8 cellular contexts compared by ENCODE assay signal in genomic region chr6:43059168-43060033, GRCh38. TPM values are rescaled to one million over a fixed set of nuclear protein-coding genes. Genes with fewer than 3 reads are reported as not detected.
DNase-seq lines count a peak whose midpoint lies in the region; ATAC-seq and TF ChIP-seq lines count a peak whose summit lies in the region.

Gene KLC4, plus strand, starts transcription at chr6:43059631. Its CDS starts 1,705 bp downstream, at chr6:43061336.
Gene MRPL2, minus strand, starts transcription at chr6:43059434. Its CDS starts 53 bp downstream, at chr6:43059381.

- no peaks in the 10 kb centered on the region for H3K9me3 ChIP-seq in IMR-90 (ENCODE audit: control insufficient read depth, insufficient read depth, low read length)
- no peaks in the 10 kb centered on the region for H3K9me3 ChIP-seq in mucosa of descending colon

- H3K14ac ChIP-seq in IMR-90 (replicated peaks; ENCODE audit: low read depth, low read length), result peak within 1 kb of the TSS; percentile 100

- H2BK20ac ChIP-seq in IMR-90 (ENCODE audit: low read depth, low read length), result peak within 1 kb of the TSS; percentile 90

- H3K9me1 ChIP-seq in IMR-90 (ENCODE audit: insufficient read depth, low read length), result peaks cover 4% of the 10 kb centered on the region; the same call in 1 of the 2 replicates

- peak within 1 kb of the TSS; percentile 97; the same call in 2 of the 3 replicates for H2BK15ac ChIP-seq in IMR-90 (ENCODE audit: low read depth, low read length)

- in situ Hi-C loops in IMR-90 (cut with MboI; ENCODE audit: low sequenced_read_pairs), result no loop called here

- H3K4me2 ChIP-seq in IMR-90 (ENCODE audit: low read depth, low read length), result peak within 1 kb of the TSS; percentile 93

- ATAC-seq in GM21528 (IDR thresholded peaks at IDR 0.05; ENCODE audit: low FRiP score, unreplicated experiment) (peak; percentile 73), IMR-90 (ENCODE audit: low read depth) (peak; percentile 99), mucosa of descending colon (peak; percentile 90)

- peak; percentile 66 for TF ChIP-seq POLR2A in IMR-90 (IDR thresholded peaks at IDR 0.05; ENCODE audit: low read depth, low read length)

- H3K4ac ChIP-seq in IMR-90 (ENCODE audit: low read depth, low read length), result peak within 1 kb of the TSS; percentile 96

- H2BK5ac ChIP-seq in IMR-90 (ENCODE audit: low read depth, low read length, poor library complexity, severe bottlenecking), result peak within 1 kb of the TSS; percentile 95

- no peaks in the 10 kb centered on the region for H3K27me3 ChIP-seq in IMR-90 (ENCODE audit: control insufficient read depth, insufficient read depth, low read length)

- H3K27ac ChIP-seq in IMR-90 (ENCODE audit: insufficient read depth, low read length), result peak within 1 kb of the TSS; percentile 93
- peak within 1 kb of the TSS; percentile 75 for H3K27ac ChIP-seq in epithelial cell of prostate

- H3K36me3 ChIP-seq in IMR-90 (ENCODE audit: control insufficient read depth, insufficient read depth, low read length) (peaks cover 16% of the 10 kb centered on the region), mucosa of descending colon (ENCODE audit: low read depth) (no peaks in the 10 kb centered on the region)

- intact Hi-C loops in IMR-90 (cut with micrococcal nuclease) (loop anchor here (2.0 kb wide), 1 partner anchor 15 kb away; no protein-coding TSS in a partner anchor), mucosa of descending colon (cut with DNase I, micrococcal nuclease) (no loop called here)

- WGBS in IMR-90 (ENCODE audit: extremely low coverage in 2 of 2, insufficient read length in 1 of 2), 2 experiments, result 0% methylated on average over 41 of the region's 64 CpGs; no CpG with 5 or more reads in 1 of the 2 experiments

- H2AK5ac ChIP-seq in IMR-90 (ENCODE audit: low read depth, low read length), result peak within 1 kb of the TSS; percentile 92

- DNase-seq in DMS 273 (lab: John Stamatoyannopoulos, UW; ENCODE audit: unreplicated experiment), result peak; percentile 99
- peak; percentile 98 for DNase-seq in IMR-90
- peak; percentile 100 for DNase-seq in OCI-M1 (lab: John Stamatoyannopoulos, UW)
- peak; percentile 94 for DNase-seq in activated T-cell treated with anti-CD3 and anti-CD28 coated beads for 48 hours (ENCODE audit: low read depth)
- DNase-seq in epithelial cell of prostate (ENCODE audit: low read depth, low spot score), result peak; percentile 92
- peak; percentile 98 to 99 (median 98) for DNase-seq in mucosa of descending colon
- peak; percentile 94 for DNase-seq in stimulated activated CD8-positive, alpha-beta memory T cell treated with anti-CD3 and anti-CD28 coated beads, Interleukin-4, amount 100 ng/mL, for 24 hours (ENCODE audit: low read depth)

- CTCF ChIA-PET in IMR-90 (lab: Yijun Ruan, JAX), result interaction anchor here (1.4 kb wide), 1 partner anchor 85 kb away, joined by 6 read pairs; no protein-coding TSS in a partner anchor

- H3K18ac ChIP-seq in IMR-90 (ENCODE audit: low read depth, low read length), result peak within 1 kb of the TSS; percentile 78

- no peak for TF ChIP-seq RAD21 in IMR-90 (IDR thresholded peaks at IDR 0.05; ENCODE audit: low read length)

- POLR2A ChIA-PET in IMR-90 (lab: Charles Lee; ENCODE audit: unreplicated experiment), result interaction anchor here (0.6 to 0.9 kb wide), 4 partner anchors 11 to 111 kb away, joined by 3 to 5 read pairs (median 3); partner anchors contain the start of gene RRP36

- H3K4me3 ChIP-seq in IMR-90 (ENCODE audit: insufficient read depth, low read depth, low read length), result peak within 1 kb of the TSS; percentile 76
- peak within 1 kb of the TSS; percentile 66 for H3K4me3 ChIP-seq in mucosa of descending colon

- peak within 1 kb of the TSS; percentile 92 for H2AFZ ChIP-seq in IMR-90 (replicated peaks; ENCODE audit: low read length, poor library complexity)

- peak within 1 kb of the TSS; percentile 98 for H3K23ac ChIP-seq in IMR-90 (ENCODE audit: low read depth, low read length)

- H3K56ac ChIP-seq in IMR-90 (ENCODE audit: extremely low read depth, insufficient read depth, low read length), result peak within 1 kb of the TSS; percentile 93

- peak within 1 kb of the TSS; percentile 97 for H2BK120ac ChIP-seq in IMR-90 (ENCODE audit: low read depth, low read length)

- H4K5ac ChIP-seq in IMR-90 (ENCODE audit: low read depth, low read length), result peak within 1 kb of the TSS; percentile 84

- TF ChIP-seq CTCF in IMR-90 (conservative IDR thresholded peaks at IDR 0.05; ENCODE audit: low read depth, low read length), result no peak
- TF ChIP-seq CTCF in mucosa of descending colon (IDR thresholded peaks at IDR 0.05), result no peak

- H4K20me1 ChIP-seq in IMR-90 (ENCODE audit: insufficient read depth, low read length), result no peaks in the 10 kb centered on the region

- dilution Hi-C loops in IMR-90 (cut with HindIII; ENCODE audit: low sequenced_read_pairs, unreplicated experiment), result no loop called here

- peak within 1 kb of the TSS; percentile 69 to 97 for H4K8ac ChIP-seq in IMR-90 (ENCODE audit: low read depth in 2 of 2, low read length in 2 of 2)

- peak within 1 kb of the TSS; percentile 91 for H4K91ac ChIP-seq in IMR-90 (ENCODE audit: insufficient read depth, low read depth, low read length)

- H3K9ac ChIP-seq in IMR-90 (ENCODE audit: low read depth, low read length), result peak within 1 kb of the TSS; percentile 91

- peaks cover 9% of the 10 kb centered on the region; the same call in 1 of the 2 replicates for H3K4me1 ChIP-seq in IMR-90 (ENCODE audit: control insufficient read depth, insufficient read depth, low read length)
- peaks cover 15% of the 10 kb centered on the region for H3K4me1 ChIP-seq in mucosa of descending colon (ENCODE audit: low read depth)

- H2AK9ac ChIP-seq in IMR-90 (replicated peaks; ENCODE audit: low read depth, low read length, poor library complexity), result peak within 1 kb of the TSS; percentile 94

- BruUV-seq in IMR-90 (replicated peaks; lab: Mats Ljungman, UMichigan), result no TSS peak

- peaks cover 17 to 37% of the 10 kb centered on the region in 2 experiments for H3K79me1 ChIP-seq in IMR-90 (ENCODE audit: low read depth in 1 of 2, low read length in 2 of 2)

TF ChIP-seq in IMR-90, 13 proteins besides CTCF, POLR2A, EP300 and RAD21:
- TF ChIP-seq RFX5 (IDR thresholded peaks at IDR 0.05; ENCODE audit: low read depth, low read length) (no peak), SMC3 (IDR thresholded peaks at IDR 0.05; ENCODE audit: low read depth, low read length) (no peak), RCOR1 (IDR thresholded peaks at IDR 0.05; ENCODE audit: insufficient replicate concordance, low read length) (no peak), MAFK (IDR thresholded peaks at IDR 0.05; ENCODE audit: low read depth, low read length) (no peak), CEBPB (IDR thresholded peaks at IDR 0.05; ENCODE audit: low read depth, low read length) (no peak), ELK1 (IDR thresholded peaks at IDR 0.05; ENCODE audit: borderline replicate concordance, low read depth, low read length) (no peak), MAZ (IDR thresholded peaks at IDR 0.05; ENCODE audit: borderline replicate concordance, low read depth, low read length) (peak; percentile 14; the same call in 1 of the 2 replicates), CHD1 (IDR thresholded peaks at IDR 0.05; ENCODE audit: low read depth, low read length) (0 out of 2 replicates have a peak, but pooled peaks have one; percentile 30), BHLHE40 (IDR thresholded peaks at IDR 0.05; ENCODE audit: low read depth, low read length) (peak; percentile 52; the same call in 1 of the 2 replicates), NFE2L2 (IDR thresholded peaks at IDR 0.05; ENCODE audit: low read depth, low read length) (no peak), MXI1 (IDR thresholded peaks at IDR 0.05; ENCODE audit: borderline replicate concordance, low read depth, low read length) (peak; percentile 80; the same call in 1 of the 2 replicates), USF2 (IDR thresholded peaks at IDR 0.05; ENCODE audit: low read depth, low read length) (peak; percentile 54; the same call in 1 of the 2 replicates), FOS (IDR thresholded peaks at IDR 0.05; ENCODE audit: low read depth, low read length) (peak; percentile 9; the same call in 1 of the 2 replicates)

RNA-seq across cellular contexts. Expression of gene KLC4, which starts in this region (rescaled TPM):
- total RNA-seq in IMR-90 (2012; rRNA removed) (9.7 and 10.9 TPM in 2 replicates), mucosa of descending colon (100 to 1,000 TPM in 1 of 3 donors, 10 to 100 TPM in 2; 69.1 to 144 (median 99.1) TPM)
- polyA plus RNA-seq in IMR-90 (2012; rRNA removed), result 12.4 and 13.0 TPM in 2 replicates
- 7.7 and 11.3 TPM in 2 replicates for polyA plus RNA-seq in IMR-90 (2012; cell fraction: cytosol; rRNA removed)
- polyA plus RNA-seq in IMR-90 (2012; cell fraction: nucleus; rRNA removed; ENCODE audit: low replicate concordance), result 63.8 and 69.4 TPM in 2 replicates

RNA-seq across cellular contexts. Expression of gene MRPL2, which starts in this region (rescaled TPM):
- 15.8 and 18.1 TPM in 2 replicates for total RNA-seq in IMR-90 (2012; rRNA removed)
- 45.9 and 46.8 TPM in 2 replicates for polyA plus RNA-seq in IMR-90 (2012; rRNA removed)
- 23.2 and 43.0 TPM in 2 replicates for polyA plus RNA-seq in IMR-90 (2012; cell fraction: cytosol; rRNA removed)
- polyA plus RNA-seq in IMR-90 (2012; cell fraction: nucleus; rRNA removed; ENCODE audit: low replicate concordance), result 38.5 and 46.5 TPM in 2 replicates
- total RNA-seq in mucosa of descending colon, result 10 to 100 TPM; 58.7 to 82.8 (median 75.2) TPM

Comparison
In these comparisons a context has a peak if more than half of its experiments do, and no peak if none do; other contexts are left out.
1. Peak in every context shown above with its lines: DNase-seq, ATAC-seq, H3K4me3 ChIP-seq and H3K27ac ChIP-seq.